2 cellular contexts compared by ENCODE assay signal in genomic region chr2:179909845-179910734, GRCh38.
TF ChIP-seq lines count a peak whose summit lies in the region.

No MANE protein-coding gene starts in this region.

TF ChIP-seq in WTC11, 78 proteins besides CTCF, POLR2A, EP300 and RAD21:
- TF ChIP-seq TEAD4 (CRISPR knock-in tag; IDR thresholded peaks at IDR 0.05) (no peak), EMX1 (CRISPR knock-in tag; IDR thresholded peaks at IDR 0.05) (no peak), MLX (CRISPR knock-in tag; IDR thresholded peaks at IDR 0.05) (no peak), NR2C2 (CRISPR knock-in tag; IDR thresholded peaks at IDR 0.05) (no peak), E2F5 (CRISPR knock-in tag; IDR thresholded peaks at IDR 0.05) (no peak), FOXP4 (CRISPR knock-in tag; IDR thresholded peaks at IDR 0.05) (no peak), HMGA2 (CRISPR knock-in tag; IDR thresholded peaks at IDR 0.05) (no peak), ESRRA (CRISPR knock-in tag; IDR thresholded peaks at IDR 0.05; ENCODE audit: borderline replicate concordance) (no peak), CREM (CRISPR knock-in tag; IDR thresholded peaks at IDR 0.05) (no peak), ZNF532 (CRISPR knock-in tag; IDR thresholded peaks at IDR 0.05; ENCODE audit: borderline replicate concordance) (no peak), ELF4 (CRISPR knock-in tag; IDR thresholded peaks at IDR 0.05; ENCODE audit: low read depth) (no peak), GABPB1 (CRISPR knock-in tag; IDR thresholded peaks at IDR 0.05) (no peak), ZNF425 (CRISPR knock-in tag; conservative IDR thresholded peaks at IDR 0.05) (no peak)

TF ChIP-seq in HepG2, 621 proteins besides CTCF, POLR2A, EP300 and RAD21:
- TF ChIP-seq ZFP62 (CRISPR knock-in tag; IDR thresholded peaks at IDR 0.05) (no peak), CEBPB (IDR thresholded peaks at IDR 0.05; ENCODE audit: borderline replicate concordance, low read depth, low read length) (peak; percentile 47; the same call in 1 of the 2 replicates), THRA (CRISPR knock-in tag; IDR thresholded peaks at IDR 0.05; ENCODE audit: borderline replicate concordance) (0 out of 2 replicates have a peak, but pooled peaks have one; percentile 11)
